5 cellular contexts compared by ENCODE assay signal in the genomic region with DNA sequence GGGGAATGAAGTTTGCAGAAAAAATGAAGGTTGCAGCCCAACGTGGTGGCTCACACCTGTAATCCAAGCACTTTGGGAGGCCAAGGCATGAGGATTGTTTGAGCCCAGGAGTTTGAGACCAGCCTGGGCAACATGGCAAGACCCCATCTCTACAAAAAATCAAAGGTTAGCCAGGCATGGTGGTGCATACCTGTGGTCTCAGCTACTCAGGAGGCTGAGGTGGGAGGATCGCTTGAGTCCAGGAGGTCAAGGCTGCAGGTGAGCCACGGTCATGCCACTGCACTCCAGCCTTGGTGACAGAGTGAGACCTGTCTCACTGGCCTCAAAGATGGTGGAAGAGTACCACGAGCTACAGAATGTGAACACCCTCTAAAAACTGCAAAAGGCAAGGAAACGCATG. TPM values are rescaled to one million over a fixed set of nuclear protein-coding genes. Genes with fewer than 3 reads are reported as not detected.
"Had no signal": no experiment of that assay in that cellular context is flagged by ENCODE, and none has a peak within 500 bp of the region (broad histone marks: within the 10 kb centered on the region; RNA-seq: fewer than 3 reads in every experiment).

No MANE protein-coding gene starts in this region.

RNA-seq across cellular contexts. Expression of gene CPN1, which starts 5.0 kb away (rescaled TPM):
- total RNA-seq: HT-29, HT1080, IMR-90, K562 had no signal
- polyA plus RNA-seq: IgD-negative memory B cell, IMR-90 had no signal
